In the genomic region with DNA sequence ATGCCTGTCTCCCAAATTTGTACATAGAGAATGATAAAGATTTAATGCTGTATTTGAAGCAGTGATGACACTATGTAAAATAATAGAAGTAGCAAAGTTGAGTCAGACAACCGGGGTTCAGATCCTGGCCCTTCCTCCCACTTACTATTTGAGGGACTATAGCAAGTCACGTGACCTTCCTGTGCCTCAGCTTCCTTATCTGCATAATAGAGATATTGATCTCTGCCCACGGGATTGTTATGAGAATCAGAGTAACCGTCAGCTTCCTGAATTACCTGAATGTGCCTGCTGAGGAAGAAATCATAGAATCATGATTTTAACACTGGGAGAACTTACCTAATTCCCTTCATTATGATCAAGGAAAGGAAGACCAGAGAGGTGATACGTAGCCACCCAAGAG, we compare ENCODE assay signal across 29 cellular contexts. TPM values are rescaled to one million over a fixed set of nuclear protein-coding genes. Genes with fewer than 3 reads are reported as not detected.
"Had no signal": no experiment of that assay in that cellular context is flagged by ENCODE, and none has a peak within 500 bp of the region (broad histone marks: within the 10 kb centered on the region; RNA-seq: fewer than 3 reads in every experiment).

No MANE protein-coding gene starts in this region.

- H3K4me3 ChIP-seq: adrenal gland, ascending aorta, gastroesophageal sphincter, pancreas, right atrium auricular region, smooth muscle cell, suprapubic skin, transverse colon had no signal

- H3K4me3 Mint-ChIP-seq: activated CD4-positive, alpha-beta T cell treated with anti-CD3 and anti-CD28 coated beads, Interleukin-2, amount 10 ng/mL, durations not matched to agents 24 days and 14 days; activated CD8-positive, alpha-beta T cell treated with anti-CD3 and anti-CD28 coated beads for 36 hours; activated naive CD8-positive, alpha-beta T cell treated with anti-CD3 and anti-CD28 coated beads for 36 hours; brain; dendritic cell treated with granulocyte-macrophage colony-stimulating factor and Interleukin-4, amounts not matched to agents 40 ng/mL and 50 ng/mL, for 4 days had no signal

- FAIRE-seq: endometrium, keratinocyte, pancreas had no signal

- H3K27ac ChIP-seq: adrenal gland, ascending aorta, right atrium auricular region, suprapubic skin, transverse colon had no signal

- ATAC-seq: activated CD8-positive, alpha-beta T cell treated with anti-CD3 and anti-CD28 coated beads for 36 hours; gastroesophageal sphincter; left cardiac atrium; naive thymus-derived CD4-positive, alpha-beta T cell had no signal

- H3K27me3 Mint-ChIP-seq: activated CD4-positive, alpha-beta T cell treated with anti-CD3 and anti-CD28 coated beads, Interleukin-2, amount 10 ng/mL, durations not matched to agents 24 days and 14 days; activated CD8-positive, alpha-beta T cell treated with anti-CD3 and anti-CD28 coated beads for 36 hours; activated naive CD8-positive, alpha-beta T cell treated with anti-CD3 and anti-CD28 coated beads for 36 hours; dendritic cell treated with granulocyte-macrophage colony-stimulating factor and Interleukin-4, amounts not matched to agents 40 ng/mL and 50 ng/mL, for 4 days; naive thymus-derived CD4-positive, alpha-beta T cell had no signal

- H3K4me2 ChIP-seq: smooth muscle cell had no signal

- H3K27ac Mint-ChIP-seq: activated CD4-positive, alpha-beta T cell treated with anti-CD3 and anti-CD28 coated beads, Interleukin-2, amount 10 ng/mL, durations not matched to agents 24 days and 14 days; activated CD8-positive, alpha-beta T cell treated with anti-CD3 and anti-CD28 coated beads for 36 hours; activated naive CD8-positive, alpha-beta T cell treated with anti-CD3 and anti-CD28 coated beads for 36 hours; dendritic cell treated with granulocyte-macrophage colony-stimulating factor and Interleukin-4, amounts not matched to agents 40 ng/mL and 50 ng/mL, for 4 days had no signal

- H3K36me3 ChIP-seq: adrenal gland, ascending aorta, pancreas, right atrium auricular region, transverse colon had no signal

- H3K9me3 Mint-ChIP-seq: activated CD4-positive, alpha-beta T cell treated with anti-CD3 and anti-CD28 coated beads, Interleukin-2, amount 10 ng/mL, durations not matched to agents 24 days and 14 days; activated CD8-positive, alpha-beta T cell treated with anti-CD3 and anti-CD28 coated beads for 36 hours; activated naive CD8-positive, alpha-beta T cell treated with anti-CD3 and anti-CD28 coated beads for 36 hours; dendritic cell treated with granulocyte-macrophage colony-stimulating factor and Interleukin-4, amounts not matched to agents 40 ng/mL and 50 ng/mL, for 4 days; naive thymus-derived CD4-positive, alpha-beta T cell had no signal

- DNase-seq: activated CD4-positive, alpha-beta T cell treated with anti-CD3 and anti-CD28 coated beads, Interleukin-2, amount 10 ng/mL, durations not matched to agents 24 days and 14 days; activated CD8-positive, alpha-beta T cell treated with anti-CD3 and anti-CD28 coated beads for 36 hours; activated naive CD4-positive, alpha-beta T cell; activated naive CD8-positive, alpha-beta T cell treated with anti-CD3 and anti-CD28 coated beads for 36 hours; activated T-cell treated with anti-CD3 and anti-CD28 coated beads, Interleukin-2, amount 50 U/mL, for 48 hours; adrenal gland; effector CD4-positive, alpha-beta T cell; left cardiac atrium; naive thymus-derived CD4-positive, alpha-beta T cell; pancreas; stimulated activated CD4-positive, alpha-beta T cell treated with anti-CD3 and anti-CD28 coated beads, Interleukin-1b, Interleukin-23, amount 100 ng/mL, for 48 hours; stimulated activated naive CD4-positive, alpha-beta T cell; T-helper 1 cell; transverse colon had no signal

- H3K27me3 ChIP-seq: adrenal gland, ascending aorta, gastroesophageal sphincter, pancreas, right atrium auricular region, suprapubic skin, transverse colon had no signal

- H3K9me3 ChIP-seq: adrenal gland, ascending aorta, gastroesophageal sphincter, pancreas, right atrium auricular region, suprapubic skin, transverse colon had no signal

RNA-seq across cellular contexts. Expression of gene NRAP, which starts 42.8 kb away (rescaled TPM):
- total RNA-seq: activated CD4-positive, alpha-beta T cell treated with anti-CD3 and anti-CD28 coated beads, Interleukin-2, amount 10 ng/mL, durations not matched to agents 24 days and 14 days; activated CD8-positive, alpha-beta T cell treated with anti-CD3 and anti-CD28 coated beads for 36 hours; activated naive CD8-positive, alpha-beta T cell treated with anti-CD3 and anti-CD28 coated beads for 36 hours; ascending aorta; epithelial cell of proximal tubule; naive thymus-derived CD4-positive, alpha-beta T cell; pulmonary artery endothelial cell; smooth muscle cell had no signal
- polyA plus RNA-seq: keratinocyte; naive thymus-derived CD4-positive, alpha-beta T cell; neural cell; smooth muscle cell; urinary bladder had no signal

RNA-seq across cellular contexts. Expression of gene PLEKHS1, which starts 44.9 kb away (rescaled TPM):
- total RNA-seq: activated CD4-positive, alpha-beta T cell treated with anti-CD3 and anti-CD28 coated beads, Interleukin-2, amount 10 ng/mL, durations not matched to agents 24 days and 14 days; activated CD8-positive, alpha-beta T cell treated with anti-CD3 and anti-CD28 coated beads for 36 hours; adrenal gland; ascending aorta; epithelial cell of proximal tubule; left cardiac atrium; pulmonary artery endothelial cell; right atrium auricular region; SK-MEL-5; smooth muscle cell had no signal
- polyA plus RNA-seq: keratinocyte; liver; naive thymus-derived CD4-positive, alpha-beta T cell; neural cell; smooth muscle cell had no signal
